ENCODE assay signal across 10 cellular contexts in the genomic region with DNA sequence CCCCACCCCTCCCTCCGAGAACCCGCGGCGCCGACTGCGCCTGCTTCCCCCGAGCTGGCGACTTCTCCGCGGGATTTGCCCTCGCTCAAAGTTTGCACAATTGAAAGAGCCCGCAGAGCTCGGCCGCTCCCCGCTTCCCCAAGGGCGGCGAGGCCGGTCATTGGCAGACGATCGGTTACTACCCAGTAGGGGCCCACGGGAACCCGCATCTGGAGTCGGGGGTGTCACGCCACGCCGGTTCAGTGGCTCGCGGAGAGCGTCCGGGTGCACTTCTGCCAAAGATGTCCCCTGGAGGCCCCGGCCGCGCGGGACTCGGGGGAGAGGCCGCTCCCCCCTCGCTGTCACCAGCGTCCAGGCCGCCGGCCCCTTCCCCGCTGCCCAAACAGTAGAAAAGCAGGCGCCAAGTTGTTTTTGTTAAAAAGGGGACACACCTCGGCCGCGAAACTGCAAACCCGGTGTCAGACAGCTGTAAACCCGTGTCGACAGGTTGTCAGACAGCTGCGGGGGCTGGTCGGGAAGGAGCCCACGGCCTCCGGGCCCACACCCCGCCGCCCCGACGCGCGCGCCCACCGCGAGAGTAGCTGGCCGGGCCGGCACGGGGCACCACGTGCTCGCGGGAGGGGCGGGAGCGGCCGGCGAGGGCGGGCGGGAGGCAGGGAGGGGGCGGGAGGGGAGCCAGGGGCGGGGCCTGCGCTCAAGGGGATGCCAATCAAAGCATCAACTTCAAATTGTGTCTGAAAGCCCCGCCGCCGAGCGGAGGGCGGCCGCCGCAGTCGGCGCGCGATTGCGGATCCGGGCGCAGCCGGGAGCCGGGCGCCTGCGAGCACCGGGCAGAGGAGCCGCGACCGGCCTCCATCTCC.
A peak's percentile ranks its signal among the peaks of the same experiment; 100 is the strongest.
DNase-seq lines count a peak whose midpoint lies in the region; ATAC-seq lines count a peak whose summit lies in the region.
"Had no signal": no experiment of that assay in that cellular context is flagged by ENCODE, and none has a peak within 500 bp of the region (broad histone marks: within the 10 kb centered on the region; RNA-seq: fewer than 3 reads in every experiment).

A gene (plus strand): TSS at position 731 of the 860 bp plus-strand sequence. CDS start 274 bp downstream, outside the sequence.

- peak within 1 kb of the TSS; percentile 41 for H3K27ac ChIP-seq in subcutaneous abdominal adipose tissue (ENCODE audit: low read depth, low read length)
- H3K27ac ChIP-seq: 22Rv1, gastroesophageal sphincter had no signal

- DNase-seq in DMS 273 (lab: John Stamatoyannopoulos, UW; ENCODE audit: unreplicated experiment) (peak; percentile 53), DMS 273 treated with DMSO at 0.1 percent for 48 hours (lab: John Stamatoyannopoulos, UW) (no peak), astrocyte of the hippocampus (ENCODE audit: low read depth, low spot score) (peak; percentile 40), iPS-NIHi7 (ENCODE audit: extremely low spot score) (peak; percentile 59), GM19240 (ENCODE audit: insufficient read length, low spot score) (no peak), NCI-H146 (lab: John Stamatoyannopoulos, UW) (no peak)

- peak within 1 kb of the TSS; percentile 57 to 70 (median 59) for H3K4me3 ChIP-seq in subcutaneous abdominal adipose tissue (ENCODE audit: low read depth in 1 of 5, low read length in 5 of 5)

- peaks cover 4 to 62% (median 46%) of the 10 kb centered on the region in 5 donors for H3K27me3 ChIP-seq in subcutaneous abdominal adipose tissue (ENCODE audit: control insufficient read depth in 5 of 5, insufficient read depth in 4 of 5, low read length in 5 of 5)

- H3K9me3 ChIP-seq in subcutaneous abdominal adipose tissue (ENCODE audit: control insufficient read depth in 5 of 5, low read length in 5 of 5) = no peaks in the 10 kb centered on the region
- H3K9me3 ChIP-seq: gastroesophageal sphincter had no signal

- H3K9ac ChIP-seq in subcutaneous abdominal adipose tissue (ENCODE audit: low read length in 5 of 5) = peak within 1 kb of the TSS in 4 of 5 donors; percentile 1 to 68 (median 45)

- ATAC-seq in HG02642 (IDR thresholded peaks at IDR 0.05; ENCODE audit: poor library complexity, unreplicated experiment) = no peak
- ATAC-seq: gastroesophageal sphincter had no signal

- H3K36me3 ChIP-seq in subcutaneous abdominal adipose tissue (ENCODE audit: control insufficient read depth in 5 of 5, insufficient read depth in 5 of 5, low read length in 5 of 5) = peaks cover 0 to 3% (median 0%) of the 10 kb centered on the region in 5 donors
- H3K36me3 ChIP-seq: gastroesophageal sphincter had no signal

- peaks cover 0 to 63% (median 50%) of the 10 kb centered on the region in 5 donors for H3K4me1 ChIP-seq in subcutaneous abdominal adipose tissue (ENCODE audit: control insufficient read depth in 5 of 5, insufficient read depth in 5 of 5, low read length in 5 of 5)

Comparison
In these comparisons a context has a peak if more than half of its experiments do, and no peak if none do; other contexts are left out.
1. DNase-seq: peak in DMS 273 (single experiment), astrocyte of the hippocampus (single experiment) and iPS-NIHi7 (single experiment); none in DMS 273 treated with DMSO at 0.1 percent for 48 hours (single experiment), GM19240 (single experiment) and NCI-H146 (single experiment).